ENCODE assay signal across 1 cellular context in the genomic region with DNA sequence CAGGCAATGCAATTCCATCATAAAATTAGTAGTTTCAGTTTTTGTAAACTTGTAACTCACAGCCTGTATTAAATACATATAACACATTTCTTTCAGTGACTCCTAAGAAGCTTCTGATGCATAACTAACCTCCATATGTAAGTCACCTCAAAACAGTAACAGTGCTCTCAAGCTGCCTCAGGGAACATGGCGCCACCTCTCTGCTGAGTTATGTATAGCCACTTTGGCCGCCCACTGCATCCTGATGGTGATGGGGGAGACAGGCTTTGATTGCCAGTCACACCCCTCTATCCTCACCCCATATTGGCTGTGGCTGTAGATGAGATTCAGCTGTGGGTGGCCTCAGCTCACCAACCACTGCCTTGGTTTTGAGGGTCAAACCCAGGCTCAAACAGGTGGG.
A peak's percentile ranks its signal among the peaks of the same experiment; 100 is the strongest.
TF ChIP-seq lines count a peak whose summit lies in the region.

No MANE protein-coding gene starts in this region.

TF ChIP-seq in H1, 55 proteins besides CTCF, POLR2A, EP300 and RAD21 (continued from another document):
- TF ChIP-seq, protein P1, sequence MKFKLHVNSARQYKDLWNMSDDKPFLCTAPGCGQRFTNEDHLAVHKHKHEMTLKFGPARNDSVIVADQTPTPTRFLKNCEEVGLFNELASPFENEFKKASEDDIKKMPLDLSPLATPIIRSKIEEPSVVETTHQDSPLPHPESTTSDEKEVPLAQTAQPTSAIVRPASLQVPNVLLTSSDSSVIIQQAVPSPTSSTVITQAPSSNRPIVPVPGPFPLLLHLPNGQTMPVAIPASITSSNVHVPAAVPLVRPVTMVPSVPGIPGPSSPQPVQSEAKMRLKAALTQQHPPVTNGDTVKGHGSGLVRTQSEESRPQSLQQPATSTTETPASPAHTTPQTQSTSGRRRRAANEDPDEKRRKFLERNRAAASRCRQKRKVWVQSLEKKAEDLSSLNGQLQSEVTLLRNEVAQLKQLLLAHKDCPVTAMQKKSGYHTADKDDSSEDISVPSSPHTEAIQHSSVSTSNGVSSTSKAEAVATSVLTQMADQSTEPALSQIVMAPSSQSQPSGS (IDR thresholded peaks at IDR 0.05; ENCODE audit: low read length) = no peak
- TF ChIP-seq SAP30 (IDR thresholded peaks at IDR 0.05; ENCODE audit: insufficient read depth, insufficient replicate concordance, low read length) (no peak), TEAD4 (IDR thresholded peaks at IDR 0.05; ENCODE audit: low read depth, low read length) (0 out of 2 replicates have a peak, but pooled peaks have one; percentile 19)
